Comparison of ENCODE assay signal across 7 cellular contexts in the genomic region with DNA sequence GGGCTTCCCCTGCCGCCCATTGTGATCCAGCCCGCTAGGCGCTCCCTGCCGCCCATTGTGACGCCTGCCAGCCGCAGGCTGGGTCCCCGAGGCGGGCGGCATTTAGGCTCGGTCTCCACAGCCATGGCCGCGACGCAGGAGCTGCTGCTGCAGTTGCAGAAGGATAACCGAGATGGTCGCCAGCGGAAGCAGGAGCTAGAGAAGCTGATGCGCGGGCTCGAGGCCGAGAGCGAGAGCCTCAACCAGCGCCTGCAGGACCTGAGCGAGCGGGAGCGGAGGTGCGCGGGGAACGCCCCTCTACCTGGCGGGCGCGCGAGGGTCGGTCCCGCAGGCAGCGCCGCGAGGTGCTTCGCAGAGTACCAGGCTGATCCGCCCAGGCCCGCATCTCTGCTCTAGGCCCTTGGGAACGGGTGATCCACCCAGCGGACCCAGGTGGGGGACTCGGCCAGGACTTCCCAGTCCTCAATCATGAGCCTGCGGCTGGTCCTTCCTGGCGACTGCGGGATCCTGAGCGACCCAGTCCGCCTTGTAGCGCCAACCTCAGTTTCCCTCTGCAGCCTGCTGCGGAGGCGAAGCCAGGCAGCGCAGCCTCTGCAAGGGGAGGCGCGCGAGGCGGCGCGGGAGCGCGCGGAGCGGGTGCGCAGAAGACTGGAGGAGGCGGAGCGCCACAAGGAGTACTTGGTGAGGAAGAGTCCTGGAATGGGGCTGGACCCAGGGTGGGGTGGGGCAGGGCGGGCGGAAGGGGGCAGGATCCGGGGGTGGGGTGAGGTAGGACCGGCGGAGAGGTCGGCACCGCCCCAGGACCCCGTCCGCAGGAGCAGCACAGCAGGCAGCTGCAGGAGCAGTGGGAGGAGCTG. TPM values are rescaled to one million over a fixed set of nuclear protein-coding genes. Genes with fewer than 3 reads are reported as not detected.
DNase-seq lines count a peak whose midpoint lies in the region; ATAC-seq and TF ChIP-seq lines count a peak whose summit lies in the region.
"Not testable (repeated sequence)": the region's sequence is repeated elsewhere in the genome, so short reads cannot be mapped to it uniquely, and the experiment has no call there.

TMEM191C (plus strand) TSS at position 51 of the 857 bp plus-strand sequence; CDS start at position 124, 73 bp downstream.

- peak within 1 kb of the TSS; percentile 36 for H3K27ac ChIP-seq in OCI-LY1 (ENCODE audit: low read depth, low read length, poor library complexity, severe bottlenecking)
- not testable (repeated sequence) for H3K27ac ChIP-seq in lower lobe of right lung
- H3K27ac ChIP-seq in sigmoid colon = peak within 1 kb of the TSS; percentile 52 to 74 (median 54)

- H3K79me2 ChIP-seq in OCI-LY1 (ENCODE audit: insufficient read depth, low read length) = not testable (repeated sequence)

- not testable (repeated sequence) for H3K4me1 ChIP-seq in OCI-LY1 (ENCODE audit: insufficient read depth, low read length, severe bottlenecking); lower lobe of right lung; sigmoid colon

- not testable (repeated sequence) for H3K27me3 ChIP-seq in OCI-LY1 (ENCODE audit: insufficient read depth, low read length); lower lobe of right lung (ENCODE audit: low read depth); sigmoid colon

- H3K36me3 Mint-ChIP-seq in activated naive CD8-positive, alpha-beta T cell = not testable (repeated sequence)

- not testable (repeated sequence) for H3K27me3 Mint-ChIP-seq in activated naive CD8-positive, alpha-beta T cell

- not testable (repeated sequence) for H3K9me3 ChIP-seq in OCI-LY1 (ENCODE audit: low read length); lower lobe of right lung; sigmoid colon

- not testable (repeated sequence) for H3K4me1 Mint-ChIP-seq in activated naive CD8-positive, alpha-beta T cell (ENCODE audit: low read depth)

- peak within 1 kb of the TSS; percentile 87 for H3K4me3 Mint-ChIP-seq in activated naive CD8-positive, alpha-beta T cell

- not testable (repeated sequence) for TF ChIP-seq EP300 in sigmoid colon (IDR thresholded peaks at IDR 0.05)

- H2AFZ ChIP-seq in OCI-LY1 (ENCODE audit: low read length) = not testable (repeated sequence)

- H3K36me3 ChIP-seq in OCI-LY1 (ENCODE audit: insufficient read depth, low read length); lower lobe of right lung; sigmoid colon: not testable (repeated sequence)

- DNase-seq in epithelial cell of proximal tubule (ENCODE audit: low read depth); lower lobe of right lung; sigmoid colon: not testable (repeated sequence)

- H3K27ac Mint-ChIP-seq in activated naive CD8-positive, alpha-beta T cell = peak within 1 kb of the TSS; percentile 54

- WGBS in sigmoid colon, 2 donors = 0 to 1% methylated on average over 25 to 27 of the region's 74 CpGs

- H3K4me2 ChIP-seq in OCI-LY1 (ENCODE audit: low read length) = peak within 1 kb of the TSS; percentile 29; the same call in 1 of the 2 replicates

- not testable (repeated sequence) for TF ChIP-seq CTCF in OCI-LY1 (IDR thresholded peaks at IDR 0.05; ENCODE audit: low read length); epithelial cell of proximal tubule (conservative IDR thresholded peaks at IDR 0.05; ENCODE audit: low read depth, low read length); lower lobe of right lung (IDR thresholded peaks at IDR 0.05); sigmoid colon (IDR thresholded peaks at IDR 0.05)

- H3K9me3 Mint-ChIP-seq in activated naive CD8-positive, alpha-beta T cell (ENCODE audit: low read depth) = not testable (repeated sequence)

- not testable (repeated sequence) for H3K9me2 ChIP-seq in OCI-LY1 (ENCODE audit: low read depth, low read length)

- peak within 1 kb of the TSS; percentile 39 for H3K4me3 ChIP-seq in OCI-LY1 (ENCODE audit: low read depth, low read length, poor library complexity, severe bottlenecking)
- H3K4me3 ChIP-seq in epithelial cell of proximal tubule (ENCODE audit: low read depth, low read length) = peak within 1 kb of the TSS; percentile 47
- peak within 1 kb of the TSS; percentile 46 for H3K4me3 ChIP-seq in lower lobe of right lung
- peak within 1 kb of the TSS; percentile 33 to 51 (median 44) for H3K4me3 ChIP-seq in sigmoid colon

- not testable (repeated sequence) for H3F3A ChIP-seq in OCI-LY1 (ENCODE audit: insufficient read depth, low read length)

- peak; percentile 30 for ATAC-seq in GM18519 (IDR thresholded peaks at IDR 0.05; ENCODE audit: low FRiP score, unreplicated experiment)
- ATAC-seq in HG02798 (IDR thresholded peaks at IDR 0.05; ENCODE audit: poor library complexity, unreplicated experiment) = peak; percentile 12
- peak; percentile 1 to 15 for ATAC-seq in lower lobe of right lung

- H4K20me1 ChIP-seq in OCI-LY1 (ENCODE audit: insufficient read depth, low read length) = not testable (repeated sequence)

- not testable (repeated sequence) for TF ChIP-seq POLR2A in sigmoid colon (IDR thresholded peaks at IDR 0.05)

- intact Hi-C loops in lower lobe of right lung (cut with DNase I); sigmoid colon (cut with DNase I): not testable (repeated sequence)

- not testable (repeated sequence) for H3K9ac ChIP-seq in OCI-LY1 (ENCODE audit: low read length)

RNA-seq across cellular contexts. Expression of gene TMEM191C, which starts in this region (rescaled TPM):
- total RNA-seq in epithelial cell of proximal tubule (1.8 and 3.8 TPM in 2 replicates), lower lobe of right lung (3.5 TPM), sigmoid colon (1 to 10 TPM in 1 of 4 donors, under 1 TPM in 3; 0.27 to 6.3 (median 0.77) TPM)
- polyA plus RNA-seq in sigmoid colon = 10 to 100 TPM in 1 of 3 donors, 1 to 10 TPM in 2; 2.0 to 10.2 (median 5.3) TPM
